ENCODE assay signal across 9 cellular contexts in the genomic region with DNA sequence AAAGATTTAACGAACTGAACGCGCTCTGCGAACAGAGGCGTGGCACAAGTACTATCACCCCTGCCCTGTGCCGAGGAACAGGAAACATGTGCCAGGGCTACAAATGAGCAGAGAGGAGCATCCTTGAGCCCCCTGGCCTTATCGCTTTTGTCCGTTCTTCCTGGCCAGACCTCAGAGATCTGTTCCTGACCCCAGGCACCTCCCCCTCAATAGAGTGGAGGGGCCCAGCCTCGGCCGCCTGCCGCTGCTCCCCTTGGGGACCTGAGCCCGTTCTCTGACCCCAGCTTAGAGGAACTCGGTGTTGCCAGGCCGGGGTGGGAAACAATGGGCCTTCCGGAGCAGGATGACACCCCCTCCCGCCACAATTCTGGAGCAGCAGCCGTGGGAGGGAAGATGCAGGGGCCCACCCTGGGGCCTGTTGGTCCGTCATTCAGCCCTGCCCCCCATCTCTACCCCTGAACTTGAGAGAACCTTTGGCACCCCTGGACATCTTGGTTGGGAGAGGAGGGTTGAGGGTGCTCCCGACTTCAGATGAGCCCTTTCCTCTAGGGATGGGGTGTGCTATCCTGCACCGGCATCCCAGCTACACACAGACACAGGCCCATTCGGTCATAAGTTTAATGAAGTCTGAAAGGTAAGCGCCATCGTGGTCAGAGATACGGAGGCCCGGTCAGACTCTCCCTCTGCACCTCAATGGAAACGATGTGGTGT. TPM values are rescaled to one million over a fixed set of nuclear protein-coding genes. Genes with fewer than 3 reads are reported as not detected.
A peak's percentile ranks its signal among the peaks of the same experiment; 100 is the strongest.
DNase-seq lines count a peak whose midpoint lies in the region; ATAC-seq, FAIRE-seq and TF ChIP-seq lines count a peak whose summit lies in the region.
"Had no signal": no experiment of that assay in that cellular context is flagged by ENCODE, and none has a peak within 500 bp of the region (broad histone marks: within the 10 kb centered on the region; RNA-seq: fewer than 3 reads in every experiment).

No MANE protein-coding gene starts in this region.

- no peaks in the 10 kb centered on the region for H3K9me3 ChIP-seq in A549
- no peaks in the 10 kb centered on the region for H3K9me3 ChIP-seq in SU-DHL-6 (ENCODE audit: insufficient read depth, low read length)
- H3K9me3 ChIP-seq in neuronal stem cell (replicated peaks in 1 of 2; ENCODE audit: control insufficient read depth in 2 of 2, insufficient read depth in 1 of 2, low read depth in 1 of 2, low read length in 2 of 2), result no peaks in the 10 kb centered on the region

- H2AK5ac ChIP-seq in neuronal stem cell (ENCODE audit: low read depth, low read length), result peak overlapping the region; percentile 76

- peak overlapping the region; percentile 69 for H3K4me3 ChIP-seq in A549
- H3K4me3 ChIP-seq in SU-DHL-6 (ENCODE audit: insufficient read depth, low read length, poor library complexity, severe bottlenecking), result peak overlapping the region; percentile 71
- peak overlapping the region; percentile 63 to 93 for H3K4me3 ChIP-seq in neuronal stem cell (ENCODE audit: low read length in 2 of 2)

- H3K79me1 ChIP-seq in neuronal stem cell (ENCODE audit: low read depth, low read length), result peaks cover 8% of the 10 kb centered on the region

- TF ChIP-seq POLR2A in A549 (IDR thresholded peaks at IDR 0.05; ENCODE audit: low read length) (0 out of 2 replicates have a peak, but pooled peaks have one; percentile 1), erythroblast (IDR thresholded peaks at IDR 0.05; ENCODE audit: low read length) (no peak)

- H3K27me3 ChIP-seq in SU-DHL-6 (ENCODE audit: low read length) (no peaks in the 10 kb centered on the region), neuronal stem cell (ENCODE audit: control insufficient read depth in 3 of 3, insufficient read depth in 3 of 3, low read depth in 1 of 3, low read length in 3 of 3) (peaks cover 0 to 9% (median 0%) of the 10 kb centered on the region in 3 experiments)

- H2BK5ac ChIP-seq in neuronal stem cell (ENCODE audit: low read length), result peak overlapping the region; percentile 43

- no peak overlapping the region for H3K4ac ChIP-seq in neuronal stem cell (ENCODE audit: low read length)

- H4K8ac ChIP-seq in neuronal stem cell (ENCODE audit: low read depth, low read length), result no peak overlapping the region

- H3F3A ChIP-seq in SU-DHL-6 (ENCODE audit: insufficient read depth), result no peaks in the 10 kb centered on the region; the same call in 1 of the 2 replicates

- no peaks in the 10 kb centered on the region for H3K9me2 ChIP-seq in SU-DHL-6 (replicated peaks; ENCODE audit: insufficient read depth, low read length)

- H3K36me3 ChIP-seq in SU-DHL-6 (ENCODE audit: low read length) (no peaks in the 10 kb centered on the region), neuronal stem cell (replicated peaks in 1 of 2; ENCODE audit: control insufficient read depth in 2 of 2, insufficient read depth in 2 of 2, low read length in 2 of 2) (peaks cover 20 to 65% of the 10 kb centered on the region in 2 donors)

- H3K9ac ChIP-seq in SU-DHL-6 (ENCODE audit: low read length) (peak overlapping the region; percentile 86), neuronal stem cell (ENCODE audit: low read depth, low read length, poor library complexity) (peak overlapping the region; percentile 90)

- peak overlapping the region; percentile 35 for H3K23ac ChIP-seq in neuronal stem cell (ENCODE audit: low read depth, low read length, poor library complexity)

- H2BK120ac ChIP-seq in neuronal stem cell (ENCODE audit: low read depth, low read length), result no peak overlapping the region

- peaks cover 27% of the 10 kb centered on the region for H3K79me2 ChIP-seq in SU-DHL-6 (ENCODE audit: insufficient read depth, low read length)

- H2BK15ac ChIP-seq in neuronal stem cell (ENCODE audit: low read length), result peak overlapping the region; percentile 43

- TF ChIP-seq EP300 in A549 (IDR thresholded peaks at IDR 0.05), result no peak

- peak overlapping the region; percentile 44 for H3K18ac ChIP-seq in neuronal stem cell (ENCODE audit: low read length)

- ATAC-seq in A549, result no peak; a peak in 1 of 6 replicates
- no peak for ATAC-seq in GM19328 (IDR thresholded peaks at IDR 0.05; ENCODE audit: unreplicated experiment)

- H3K4me2 ChIP-seq in A549 (peak overlapping the region; percentile 99), SU-DHL-6 (ENCODE audit: low read depth, low read length, poor library complexity, severe bottlenecking) (peak overlapping the region; percentile 87), neuronal stem cell (ENCODE audit: insufficient read depth, low read length, poor library complexity, severe bottlenecking) (peak overlapping the region; percentile 100)

- FAIRE-seq in A549 (lab: Jason Lieb, UNC), result no peak
- FAIRE-seq in GM19239 (lab: Jason Lieb, UNC), result peak; percentile 55
- no peak for FAIRE-seq in HTR-8/SVneo (lab: Jason Lieb, UNC)

- CTCF ChIA-PET in A549 (lab: Yijun Ruan, JAX), result interaction anchor here (1.0 to 2.9 kb wide), 14 partner anchors 11 to 143 kb away, joined by 3 to 48 read pairs (median 10); partner anchors contain the start of gene KDM6B

- TF ChIP-seq RAD21 in A549 (conservative IDR thresholded peaks at IDR 0.05 in 1 of 2, IDR thresholded peaks at IDR 0.05 in 1 of 2), result no peak

- no peak overlapping the region for H3K14ac ChIP-seq in neuronal stem cell (ENCODE audit: low read length)

- no peak overlapping the region for H2BK12ac ChIP-seq in neuronal stem cell (ENCODE audit: low read length)

- WGBS in A549 (ENCODE audit: missing lambda C conversion rate), result 33% methylated on average over 26 of the region's 26 CpGs
- no CpG with 5 or more reads among the region's 26 CpGs for WGBS in neuronal stem cell (ENCODE audit: extremely low coverage in 2 of 2, insufficient read length in 2 of 2, insufficient replicate concordance in 1 of 2), 2 donors

- no peak overlapping the region for H4K91ac ChIP-seq in neuronal stem cell (ENCODE audit: low read depth, low read length, poor library complexity)

- H2AFZ ChIP-seq in SU-DHL-6 (ENCODE audit: low read depth, low read length, severe bottlenecking) (peak overlapping the region; percentile 2), neuronal stem cell (ENCODE audit: low read length) (peak overlapping the region; percentile 93)

- POLR2A ChIA-PET in A549 (lab: Yijun Ruan, JAX), result interaction anchor here (0.6 to 2.7 kb wide), 22 partner anchors 10 to 372 kb away, joined by 3 to 65 read pairs (median 5); partner anchors contain the start of genes CHD3, CNTROB, KDM6B and POLR2A

- no peak for TF ChIP-seq CTCF in A549 (IDR thresholded peaks at IDR 0.05)
- no peak for TF ChIP-seq CTCF in SU-DHL-6 (IDR thresholded peaks at IDR 0.05; ENCODE audit: insufficient read depth, low read length, poor library complexity, severe bottlenecking)

- no peaks in the 10 kb centered on the region for H4K20me1 ChIP-seq in SU-DHL-6 (ENCODE audit: low read depth, low read length)

- H3K4me1 ChIP-seq in A549 (peaks cover 29% of the 10 kb centered on the region), neuronal stem cell (ENCODE audit: control insufficient read depth in 2 of 2, insufficient read depth in 1 of 2, low read depth in 1 of 2, low read length in 2 of 2) (peaks cover 31 to 39% of the 10 kb centered on the region in 2 donors)

- H3K27ac ChIP-seq in A549 (peak overlapping the region; percentile 91 to 98), SU-DHL-6 (ENCODE audit: low read depth, low read length) (peak overlapping the region; percentile 92), neuronal stem cell (replicated peaks; ENCODE audit: low read length) (peak overlapping the region; percentile 92)

- DNase-seq in A549 (ENCODE audit: low read depth in 1 of 2, low spot score in 1 of 2) (no peak), GM19239 (ENCODE audit: insufficient read length, low spot score) (no peak), erythroblast (lab: John Stamatoyannopoulos, UW) (peak; percentile 72 to 77), neuronal stem cell (ENCODE audit: low spot score) (peak; percentile 56), iPS-NIHi7 (ENCODE audit: extremely low spot score) (no peak), HTR-8/SVneo (ENCODE audit: insufficient read length, low spot score) (no peak)

RNA-seq across cellular contexts. Expression of gene NAA38, which starts 1.1 kb away (rescaled TPM):
- polyA plus RNA-seq in A549 (2011; rRNA removed), result 98.9 and 102 TPM in 2 replicates
- polyA plus RNA-seq in A549 (2012; cell fraction: cytosol; rRNA removed), result 518 TPM in 2 replicates
- 332 and 388 TPM in 2 replicates for polyA plus RNA-seq in A549 (2012; cell fraction: nucleus; rRNA removed)
- polyA plus RNA-seq in A549 (2017; fragmentation: RNase III; extraction: RNeasy Plus Mini Kit Qiagen cat#74134 plus additional on column Dnase treatment), result 268 to 287 TPM (median 275 TPM) in 3 replicates
- 18.6 and 32.8 TPM in 2 replicates for polyA minus RNA-seq in A549 (2011; rRNA and poly(A)+ RNA removed)
- 74.6 TPM for polyA plus RNA-seq in neuronal stem cell (2013, experiment 1 of 2)
- polyA plus RNA-seq in neuronal stem cell (2013, experiment 2 of 2), result 76.9 TPM

RNA-seq across cellular contexts. Expression of gene TMEM88, which starts 1.4 kb away (rescaled TPM):
- 0.48 and 0.57 TPM in 2 replicates for polyA plus RNA-seq in A549 (2011; rRNA removed)
- 0.29 and 0.44 TPM in 2 replicates for polyA plus RNA-seq in A549 (2012; cell fraction: cytosol; rRNA removed)
- 11.6 and 16.8 TPM in 2 replicates for polyA plus RNA-seq in A549 (2012; cell fraction: nucleus; rRNA removed)
- polyA plus RNA-seq in A549 (2017; fragmentation: RNase III; extraction: RNeasy Plus Mini Kit Qiagen cat#74134 plus additional on column Dnase treatment), result 0.17 to 0.73 TPM (median 0.33 TPM) in 3 replicates
- polyA minus RNA-seq in A549 (2011; rRNA and poly(A)+ RNA removed), result 0.54 TPM in 1 of 2 replicates, not detected in the other
- 132 TPM for polyA plus RNA-seq in neuronal stem cell (2013, experiment 1 of 2)
- polyA plus RNA-seq in neuronal stem cell (2013, experiment 2 of 2), result 128 TPM
- polyA plus RNA-seq: naive thymus-derived CD8-positive, alpha-beta T cell had no signal

RNA-seq across cellular contexts. Expression of gene CYB5D1, which starts 1.6 kb away (rescaled TPM):
- polyA plus RNA-seq in A549 (2011; rRNA removed), result 17.7 and 20.4 TPM in 2 replicates
- polyA plus RNA-seq in A549 (2012; cell fraction: cytosol; rRNA removed), result 15.8 and 19.3 TPM in 2 replicates
- polyA plus RNA-seq in A549 (2012; cell fraction: nucleus; rRNA removed), result 16.0 and 16.3 TPM in 2 replicates
- 26.4 to 28.2 TPM (median 28.1 TPM) in 3 replicates for polyA plus RNA-seq in A549 (2017; fragmentation: RNase III; extraction: RNeasy Plus Mini Kit Qiagen cat#74134 plus additional on column Dnase treatment)
- 10.9 and 13.0 TPM in 2 replicates for polyA minus RNA-seq in A549 (2011; rRNA and poly(A)+ RNA removed)
- 10.9 TPM for polyA plus RNA-seq in neuronal stem cell (2013, experiment 1 of 2)
- polyA plus RNA-seq in neuronal stem cell (2013, experiment 2 of 2), result 10.9 TPM

RNA-seq across cellular contexts. Expression of gene KDM6B, which starts 22.2 kb away (rescaled TPM):
- polyA plus RNA-seq in A549 (2011; rRNA removed), result 1.3 and 3.3 TPM in 2 replicates
- polyA plus RNA-seq in A549 (2012; cell fraction: cytosol; rRNA removed), result 1.8 and 2.7 TPM in 2 replicates
- polyA plus RNA-seq in A549 (2012; cell fraction: nucleus; rRNA removed), result 9.4 and 11.6 TPM in 2 replicates
- polyA plus RNA-seq in A549 (2017; fragmentation: RNase III; extraction: RNeasy Plus Mini Kit Qiagen cat#74134 plus additional on column Dnase treatment), result 7.6 to 10.2 TPM (median 8.8 TPM) in 3 replicates
- polyA minus RNA-seq in A549 (2011; rRNA and poly(A)+ RNA removed), result 10.8 and 14.7 TPM in 2 replicates
- 20.0 TPM for polyA plus RNA-seq in neuronal stem cell (2013, experiment 1 of 2)
- 21.1 TPM for polyA plus RNA-seq in neuronal stem cell (2013, experiment 2 of 2)

RNA-seq across cellular contexts. Expression of gene CHD3, which starts 32.4 kb away (rescaled TPM):
- polyA plus RNA-seq in A549 (2011; rRNA removed) (56.3 and 69.7 TPM in 2 replicates), A549 (2017; fragmentation: RNase III; extraction: RNeasy Plus Mini Kit Qiagen cat#74134 plus additional on column Dnase treatment) (88.0 to 113 TPM (median 111 TPM) in 3 replicates)
- 65.2 and 89.0 TPM in 2 replicates for polyA plus RNA-seq in A549 (2012; cell fraction: cytosol; rRNA removed)
- polyA plus RNA-seq in A549 (2012; cell fraction: nucleus; rRNA removed), result 224 and 249 TPM in 2 replicates
- polyA minus RNA-seq in A549 (2011; rRNA and poly(A)+ RNA removed), result 139 and 156 TPM in 2 replicates
- polyA plus RNA-seq in neuronal stem cell (2013, experiment 1 of 2), result 17.8 TPM
- 15.7 TPM for polyA plus RNA-seq in neuronal stem cell (2013, experiment 2 of 2)

Comparison
In these comparisons a context has a peak if more than half of its experiments do, and no peak if none do; other contexts are left out.
1. DNase-seq: peak in erythroblast (2 of 2) and neuronal stem cell (single experiment); none in A549 (0 of 2), GM19239 (single experiment), iPS-NIHi7 (single experiment) and HTR-8/SVneo (single experiment).
2. Peak in every context shown above with its lines, with median percentiles within 50 percentile points of each other: H3K27ac ChIP-seq, H3K4me2 ChIP-seq and H3K4me3 ChIP-seq.